ENCODE assay signal across 8 cellular contexts in genomic region chr1:149607803-149608145, GRCh38. TPM values are rescaled to one million over a fixed set of nuclear protein-coding genes. Genes with fewer than 3 reads are reported as not detected.
A peak's percentile ranks its signal among the peaks of the same experiment; 100 is the strongest.
DNase-seq lines count a peak whose midpoint lies in the region; ATAC-seq and TF ChIP-seq lines count a peak whose summit lies in the region.
"Not testable (repeated sequence)": the region's sequence is repeated elsewhere in the genome, so short reads cannot be mapped to it uniquely, and the experiment has no call there.
"Had no signal": no experiment of that assay in that cellular context is flagged by ENCODE, and none has a peak within 500 bp of the region (broad histone marks: within the 10 kb centered on the region; RNA-seq: fewer than 3 reads in every experiment).

No MANE protein-coding gene starts in this region.

- intact Hi-C loops in left ventricle myocardium superior (cut with micrococcal nuclease); naive thymus-derived CD4-positive, alpha-beta T cell (cut with micrococcal nuclease); spleen (cut with DNase I; ENCODE audit: low total_unique reads): not testable (repeated sequence)

- POLR2A ChIA-PET in naive thymus-derived CD4-positive, alpha-beta T cell (lab: Charles Lee), result not testable (repeated sequence)

- not testable (repeated sequence) for H3K4me1 Mint-ChIP-seq in naive thymus-derived CD4-positive, alpha-beta T cell

- DNase-seq in GM12865 (ENCODE audit: low read depth); coronary artery (ENCODE audit: low spot score): not testable (repeated sequence)
- DNase-seq in Peyer's patch (peak in 1 of 3 donors; percentile 21), activated T-cell treated with anti-CD3 and anti-CD28 coated beads for 48 hours (ENCODE audit: low read depth) (peak; percentile 20), left ventricle myocardium superior (peak; percentile 44), spleen (peak; percentile 87)
- peak; percentile 9 to 64 (median 53) for DNase-seq in naive thymus-derived CD4-positive, alpha-beta T cell

- ATAC-seq in left ventricle myocardium superior; naive thymus-derived CD4-positive, alpha-beta T cell: not testable (repeated sequence)

- CTCF ChIA-PET in naive thymus-derived CD4-positive, alpha-beta T cell (lab: Charles Lee), result not testable (repeated sequence)

- H3K4me3 ChIP-seq in GM12865 (ENCODE audit: low read depth, low read length) (peak overlapping the region; percentile 51), Peyer's patch (peak overlapping the region; percentile 35 to 62 (median 45)), coronary artery (peak overlapping the region; percentile 61), spleen (peak overlapping the region; percentile 34 to 65 (median 48))
- not testable (repeated sequence) for H3K4me3 ChIP-seq in naive thymus-derived CD4-positive, alpha-beta T cell (ENCODE audit: low read length)

- H3K36me3 ChIP-seq in Peyer's patch; naive thymus-derived CD4-positive, alpha-beta T cell (ENCODE audit: control insufficient read depth in 2 of 3, insufficient read depth in 3 of 3, low read length in 3 of 3); spleen: not testable (repeated sequence)

- peak overlapping the region in 1 of 9 donors; percentile 77 for H3K27ac Mint-ChIP-seq in naive thymus-derived CD4-positive, alpha-beta T cell

- TF ChIP-seq POLR2A in Peyer's patch (IDR thresholded peaks at IDR 0.05); spleen (IDR thresholded peaks at IDR 0.05): not testable (repeated sequence)

- H3K27ac ChIP-seq in Peyer's patch (peak overlapping the region; percentile 76 to 88 (median 78)), coronary artery (peak overlapping the region in 1 of 2 donors; percentile 78), spleen (peak overlapping the region; percentile 53 to 90 (median 82))
- H3K27ac ChIP-seq in naive thymus-derived CD4-positive, alpha-beta T cell (ENCODE audit: low read depth, low read length), result peak overlapping the region; percentile 81

- H3K36me3 Mint-ChIP-seq in naive thymus-derived CD4-positive, alpha-beta T cell, result not testable (repeated sequence)

- H3K9me3 ChIP-seq in Peyer's patch; naive thymus-derived CD4-positive, alpha-beta T cell (ENCODE audit: control insufficient read depth in 2 of 3, low read length in 3 of 3); spleen: not testable (repeated sequence)

- H3K27me3 ChIP-seq in Peyer's patch; naive thymus-derived CD4-positive, alpha-beta T cell (ENCODE audit: control insufficient read depth in 2 of 2, insufficient read depth in 2 of 2, low read length in 2 of 2); spleen (replicated peaks in 1 of 7): not testable (repeated sequence)

- peak overlapping the region in 6 of 10 donors; percentile 59 to 92 (median 66) for H3K4me3 Mint-ChIP-seq in naive thymus-derived CD4-positive, alpha-beta T cell

- TF ChIP-seq CTCF in GM12865 (IDR thresholded peaks at IDR 0.05; ENCODE audit: insufficient read depth, low read depth, low read length, missing control alignments); Peyer's patch (IDR thresholded peaks at IDR 0.05); coronary artery (IDR thresholded peaks at IDR 0.05); spleen (IDR thresholded peaks at IDR 0.05 in 8 of 11, conservative IDR thresholded peaks at IDR 0.05 in 3 of 11): not testable (repeated sequence)

- not testable (repeated sequence) for H3K27me3 Mint-ChIP-seq in naive thymus-derived CD4-positive, alpha-beta T cell

- not testable (repeated sequence) for H3K9me3 Mint-ChIP-seq in naive thymus-derived CD4-positive, alpha-beta T cell

- not testable (repeated sequence) for H3K4me1 ChIP-seq in Peyer's patch; naive thymus-derived CD4-positive, alpha-beta T cell (ENCODE audit: control insufficient read depth in 2 of 2, insufficient read depth in 2 of 2, low read length in 2 of 2); spleen

- WGBS in spleen, 5 donors, result 0 to 1% (median 0%) methylated on average over 9 to 25 of the region's 32 CpGs; no CpG with 5 or more reads in 2 of the 5 donors

RNA-seq across cellular contexts. Expression of gene PPIAL4C, which starts 24.1 kb away (rescaled TPM):
- total RNA-seq in Peyer's patch (not detected), left ventricle myocardium superior (not detected), spleen (1 to 10 TPM; 1.9 to 6.6 (median 2.8) TPM)
- 1 to 10 TPM in 2 of 5 experiments, not detected in 3; 2.0 to 2.4 TPM for total RNA-seq in naive thymus-derived CD4-positive, alpha-beta T cell
- not detected for polyA plus RNA-seq in naive thymus-derived CD4-positive, alpha-beta T cell
- polyA plus RNA-seq in spleen, result under 1 TPM in 2 of 3 donors, not detected in 1; 0.74 to 0.87 TPM
- total RNA-seq: H4 had no signal
